In genomic region chr6:3355358-3356055, GRCh38 we compare ENCODE assay signal across 8 cellular contexts.
DNase-seq lines count a peak whose midpoint lies in the region; ATAC-seq and TF ChIP-seq lines count a peak whose summit lies in the region.

No MANE protein-coding gene starts in this region.

- H3K27me3 Mint-ChIP-seq in chondrocyte (ENCODE audit: low read depth) = no peaks in the 10 kb centered on the region

- CTCF ChIA-PET in PC-3 (lab: Charles Lee) = no interaction called here

- H2AK5ac ChIP-seq in mesenchymal stem cell (ENCODE audit: low read length, severe bottlenecking) = no peak overlapping the region

- no TSS peak for BruUV-seq in PC-3 (replicated peaks; lab: Mats Ljungman, UMichigan)

- intact Hi-C loops in PC-3 (cut with micrococcal nuclease) = loop anchor here (2.0 to 5.0 kb wide), 2 partner anchors 27 to 102 kb away; partner anchors contain the start of gene SLC22A23
- intact Hi-C loops in thyroid gland (cut with DNase I) = loop anchor here (10.0 kb wide), 1 partner anchor 99 kb away; the partner anchor contains the start of gene SLC22A23

- peak overlapping the region in 1 of 2 experiments; percentile 21 for H3K4ac ChIP-seq in mesenchymal stem cell (ENCODE audit: low read depth in 1 of 2, low read length in 2 of 2)

- H3K27me3 ChIP-seq in PC-3 (ENCODE audit: low read length) (no peaks in the 10 kb centered on the region), mesenchymal stem cell (ENCODE audit: control insufficient read depth in 1 of 2, insufficient read depth in 1 of 2, low read length in 2 of 2) (no peaks in the 10 kb centered on the region), thyroid gland (no peaks in the 10 kb centered on the region)

- peak overlapping the region; percentile 64 for H2AFZ ChIP-seq in PC-3 (ENCODE audit: low read length)
- no peak overlapping the region for H2AFZ ChIP-seq in mesenchymal stem cell (ENCODE audit: low read depth, low read length)

- H2BK120ac ChIP-seq in mesenchymal stem cell (ENCODE audit: low read depth, low read length) = no peak overlapping the region

- peak overlapping the region; percentile 68 for H3K4me3 Mint-ChIP-seq in chondrocyte (ENCODE audit: unreplicated experiment)

- H3K79me2 ChIP-seq in PC-3 (ENCODE audit: low read length) = no peaks in the 10 kb centered on the region

- H3K9ac ChIP-seq in ES-I3 (ENCODE audit: low read depth, low read length) = peak overlapping the region; percentile 34; the same call in 1 of the 2 replicates
- H3K9ac ChIP-seq in PC-3 (ENCODE audit: low read length) = peak overlapping the region; percentile 69
- peak overlapping the region; percentile 92 for H3K9ac ChIP-seq in mesenchymal stem cell (ENCODE audit: low read length)

- H3K9me3 ChIP-seq in ES-I3 (ENCODE audit: control insufficient read depth, insufficient read depth, low read length) (no peaks in the 10 kb centered on the region), PC-3 (ENCODE audit: low read length) (no peaks in the 10 kb centered on the region), mesenchymal stem cell (ENCODE audit: control insufficient read depth, low read length) (no peaks in the 10 kb centered on the region), thyroid gland (no peaks in the 10 kb centered on the region)

- no peak overlapping the region for H4K91ac ChIP-seq in mesenchymal stem cell (ENCODE audit: low read length)

- H4K20me1 ChIP-seq in PC-3 (ENCODE audit: low read length) = no peaks in the 10 kb centered on the region

- H3K23ac ChIP-seq in mesenchymal stem cell (ENCODE audit: low read length in 2 of 2) = no peak overlapping the region

- no peaks in the 10 kb centered on the region for H3K79me1 ChIP-seq in mesenchymal stem cell (replicated peaks; ENCODE audit: low read length, poor library complexity, severe bottlenecking)

- H2BK15ac ChIP-seq in mesenchymal stem cell (ENCODE audit: low read depth, poor library complexity, severe bottlenecking) = peak overlapping the region; percentile 40

- H3K4me2 ChIP-seq in PC-3 (ENCODE audit: low read length) = peak overlapping the region; percentile 78
- H3K4me2 ChIP-seq in mesenchymal stem cell (ENCODE audit: low read length, poor library complexity, severe bottlenecking) = no peak overlapping the region

- peaks cover 36% of the 10 kb centered on the region for H3K4me1 Mint-ChIP-seq in chondrocyte (ENCODE audit: low read depth)

- peak overlapping the region in 1 of 2 experiments; percentile 30 for H3K18ac ChIP-seq in mesenchymal stem cell (ENCODE audit: low read depth in 1 of 2, low read length in 2 of 2)

- H3K4me3 ChIP-seq in PC-3 (ENCODE audit: low read length) (peak overlapping the region; percentile 60), mesenchymal stem cell (ENCODE audit: insufficient read depth in 1 of 2, low read depth in 1 of 2, low read length in 2 of 2) (peak overlapping the region in 1 of 2 experiments; percentile 68), thyroid gland (replicated peaks in 1 of 3) (peak overlapping the region in 1 of 3 donors; percentile 17)

- H3K9me3 Mint-ChIP-seq in chondrocyte (ENCODE audit: low read depth) = no peaks in the 10 kb centered on the region

- ATAC-seq in PC-3 (peak; percentile 9; the same call in 1 of the 2 replicates), HG03442 (IDR thresholded peaks at IDR 0.05; ENCODE audit: unreplicated experiment) (no peak)

- H3K4me1 ChIP-seq in ES-I3 (ENCODE audit: insufficient read depth, low read length) (peaks cover 43% of the 10 kb centered on the region), PC-3 (ENCODE audit: insufficient read depth, low read length) (peaks cover 23% of the 10 kb centered on the region), mesenchymal stem cell (ENCODE audit: control insufficient read depth, insufficient read depth, low read depth, low read length) (peaks cover 4% of the 10 kb centered on the region), thyroid gland (peaks cover 55 to 58% of the 10 kb centered on the region in 2 donors)

- no peak overlapping the region for H3K14ac ChIP-seq in mesenchymal stem cell (ENCODE audit: low read length in 2 of 2)

- peak overlapping the region; percentile 53 for H4K8ac ChIP-seq in mesenchymal stem cell (ENCODE audit: low read length)

- 63% methylated on average over 15 of the region's 20 CpGs for WGBS in mesenchymal stem cell
- WGBS in thyroid gland, 2 donors = 28 to 31% methylated on average over 20 of the region's 20 CpGs

- H3K27ac ChIP-seq in PC-3 (ENCODE audit: low read length) = peak overlapping the region; percentile 48
- H3K27ac ChIP-seq in mesenchymal stem cell (ENCODE audit: low read length, poor library complexity, severe bottlenecking) = no peak overlapping the region
- peak overlapping the region; percentile 88 to 98 (median 89) for H3K27ac ChIP-seq in thyroid gland

- H3K9me2 ChIP-seq in PC-3 (replicated peaks; ENCODE audit: low read length) = no peaks in the 10 kb centered on the region

- H3K36me3 Mint-ChIP-seq in chondrocyte (ENCODE audit: low read depth) = peaks cover 2% of the 10 kb centered on the region

- no peak for TF ChIP-seq CTCF in PC-3 (conservative IDR thresholded peaks at IDR 0.05; ENCODE audit: low read depth, low read length)
- TF ChIP-seq CTCF in chondrocyte (IDR thresholded peaks at IDR 0.05) = no peak
- no peak for TF ChIP-seq CTCF in thyroid gland (IDR thresholded peaks at IDR 0.05)

- H3K27ac Mint-ChIP-seq in chondrocyte (ENCODE audit: unreplicated experiment) = peak overlapping the region; percentile 90

- no peak overlapping the region for H2BK12ac ChIP-seq in mesenchymal stem cell (ENCODE audit: low read length in 2 of 2)

- H3K36me3 ChIP-seq in ES-I3 (ENCODE audit: insufficient read depth, low read length) (no peaks in the 10 kb centered on the region), PC-3 (ENCODE audit: low read depth, low read length) (no peaks in the 10 kb centered on the region), mesenchymal stem cell (ENCODE audit: control insufficient read depth in 1 of 2, insufficient read depth in 2 of 2, low read depth in 1 of 2, low read length in 2 of 2) (peaks cover 0 to 6% of the 10 kb centered on the region in 2 experiments), thyroid gland (no peaks in the 10 kb centered on the region)

- POLR2A ChIA-PET in PC-3 (lab: Charles Lee; ENCODE audit: unreplicated experiment) = no interaction called here

- DNase-seq in PC-3 (peak; percentile 30), chondrocyte (ENCODE audit: low spot score) (no peak), mesenchymal stem cell (no peak), thyroid gland (peak; percentile 47 to 52), D341Med (ENCODE audit: low spot score) (no peak), OCI-M2 (lab: John Stamatoyannopoulos, UW; ENCODE audit: unreplicated experiment) (no peak)

- no peaks in the 10 kb centered on the region for H3F3A ChIP-seq in PC-3 (ENCODE audit: low read length, unreplicated experiment)

- peak in 1 of 2 donors; percentile 6 for TF ChIP-seq POLR2A in thyroid gland (IDR thresholded peaks at IDR 0.05)

- no peak overlapping the region for H2BK5ac ChIP-seq in mesenchymal stem cell (ENCODE audit: low read depth, low read length, poor library complexity, severe bottlenecking)

Comparison
In these comparisons a context has a peak if more than half of its experiments do, and no peak if none do; other contexts are left out.
1. H3K9ac ChIP-seq: peak in every context shown above with its lines; median percentile 92 in mesenchymal stem cell; 69 in PC-3; 34 in ES-I3.
2. DNase-seq: peak in PC-3 (single experiment) and thyroid gland (2 of 2); none in chondrocyte (single experiment), mesenchymal stem cell (single experiment), D341Med (single experiment) and OCI-M2 (single experiment).